In genomic region chr11:12963789-12964536, GRCh38 we compare ENCODE assay signal across 8 cellular contexts. TPM values are rescaled to one million over a fixed set of nuclear protein-coding genes. Genes with fewer than 3 reads are reported as not detected.
A peak's percentile ranks its signal among the peaks of the same experiment; 100 is the strongest.
DNase-seq lines count a peak whose midpoint lies in the region; ATAC-seq and TF ChIP-seq lines count a peak whose summit lies in the region.

No MANE protein-coding gene starts in this region.

- H3K9me3 Mint-ChIP-seq in nephron progenitor cell = no peaks in the 10 kb centered on the region

- H3K36me3 ChIP-seq in BE2C (no peaks in the 10 kb centered on the region), esophagus squamous epithelium (peaks cover 0 to 4% (median 0%) of the 10 kb centered on the region in 3 donors), stomach (no peaks in the 10 kb centered on the region)

- WGBS in esophagus squamous epithelium, 2 donors = 17 to 24% methylated on average over 10 to 13 of the region's 13 CpGs
- 7 to 13% (median 11%) methylated on average over 13 of the region's 13 CpGs for whole genome bisulfite sequencing in stomach, 5 donors

- H3K9me3 ChIP-seq in BE2C = no peaks in the 10 kb centered on the region
- H3K9me3 ChIP-seq in esophagus squamous epithelium = no peaks in the 10 kb centered on the region
- no peaks in the 10 kb centered on the region for H3K9me3 ChIP-seq in stomach

- TF ChIP-seq POLR2A in esophagus squamous epithelium (IDR thresholded peaks at IDR 0.05) = no peak
- no peak for TF ChIP-seq POLR2A in stomach (IDR thresholded peaks at IDR 0.05)

- intact Hi-C loops in esophagus squamous epithelium (cut with DNase I) (loop anchor here (5.0 kb wide), 1 partner anchor 383 kb away; no protein-coding TSS in a partner anchor), stomach (cut with DNase I; ENCODE audit: low total_unique reads) (loop anchor here (10.0 kb wide), 1 partner anchor 191 kb away; no protein-coding TSS in a partner anchor)

- ATAC-seq in GM19023 (IDR thresholded peaks at IDR 0.05; ENCODE audit: unreplicated experiment) = peak; percentile 92
- peak; percentile 81 for ATAC-seq in HG03442 (IDR thresholded peaks at IDR 0.05; ENCODE audit: unreplicated experiment)

- no peak overlapping the region for H3K27ac Mint-ChIP-seq in nephron progenitor cell

- no peaks in the 10 kb centered on the region for H3K36me3 Mint-ChIP-seq in nephron progenitor cell (ENCODE audit: low read depth)

- no peak for TF ChIP-seq EP300 in stomach (IDR thresholded peaks at IDR 0.05)

- peaks cover 26% of the 10 kb centered on the region for H3K4me1 Mint-ChIP-seq in nephron progenitor cell

- H3K4me3 ChIP-seq in BE2C (ENCODE audit: low read depth, low read length) = no peak overlapping the region
- H3K4me3 ChIP-seq in esophagus squamous epithelium = no peak overlapping the region
- H3K4me3 ChIP-seq in stomach = no peak overlapping the region

- peak; percentile 67 for DNase-seq in BE2C
- peak; percentile 29 for DNase-seq in NOMO-1 treated with DMSO at 0.1 percent for 48 hours (lab: John Stamatoyannopoulos, UW; ENCODE audit: unreplicated experiment)
- DNase-seq in activated T-cell treated with anti-CD3 and anti-CD28 coated beads for 24 hours (ENCODE audit: low read depth) = peak; percentile 55
- DNase-seq in esophagus squamous epithelium (lab: John Stamatoyannopoulos, UW) = no peak
- DNase-seq in nephron progenitor cell = peak; percentile 84
- peak; percentile 79 for DNase-seq in stomach

- H3K4me3 Mint-ChIP-seq in nephron progenitor cell = no peak overlapping the region

- H3K4me1 ChIP-seq in BE2C (no peaks in the 10 kb centered on the region), esophagus squamous epithelium (peaks cover 0 to 19% (median 0%) of the 10 kb centered on the region in 3 donors), stomach (peaks cover 0 to 7% (median 3%) of the 10 kb centered on the region in 4 donors)

- peak; percentile 78 for TF ChIP-seq CTCF in BE2C (IDR thresholded peaks at IDR 0.05; ENCODE audit: low read depth, low read length)
- TF ChIP-seq CTCF in esophagus squamous epithelium (IDR thresholded peaks at IDR 0.05) = peak; percentile 57 to 90 (median 84)
- peak; percentile 92 for TF ChIP-seq CTCF in nephron progenitor cell (IDR thresholded peaks at IDR 0.05)
- TF ChIP-seq CTCF in stomach (IDR thresholded peaks at IDR 0.05) = peak in 5 of 7 experiments; percentile 81 to 93 (median 86)

- H3K27me3 Mint-ChIP-seq in nephron progenitor cell (ENCODE audit: low read depth, poor library complexity) = peaks cover 29% of the 10 kb centered on the region

- H3K27me3 ChIP-seq in BE2C = no peaks in the 10 kb centered on the region
- no peaks in the 10 kb centered on the region for H3K27me3 ChIP-seq in esophagus squamous epithelium
- peaks cover 0 to 16% (median 0%) of the 10 kb centered on the region in 3 donors for H3K27me3 ChIP-seq in stomach

- H3K27ac ChIP-seq in esophagus squamous epithelium = no peak overlapping the region
- H3K27ac ChIP-seq in stomach = no peak overlapping the region

RNA-seq across cellular contexts. Expression of gene RASSF10, which starts 45.2 kb away (rescaled TPM):
- not detected for polyA plus RNA-seq in BE2C (2012; ENCODE audit: insufficient read depth, insufficient read length, low read depth)
- 10 to 100 TPM in 3 of 4 donors, 1 to 10 TPM in 1; 9.6 to 15.2 (median 11.5) TPM for total RNA-seq in esophagus squamous epithelium
- 1 to 10 TPM in 3 of 5 donors, under 1 TPM in 2; 0.58 to 7.0 (median 2.2) TPM for total RNA-seq in stomach
- polyA plus RNA-seq in stomach = 1 to 10 TPM in 2 of 3 donors, under 1 TPM in 1; 0.92 to 4.5 (median 2.9) TPM
